Comparison of ENCODE assay signal across 8 cellular contexts in genomic region chr17:74361613-74362391, GRCh38. TPM values are rescaled to one million over a fixed set of nuclear protein-coding genes. Genes with fewer than 3 reads are reported as not detected.
DNase-seq lines count a peak whose midpoint lies in the region; ATAC-seq, FAIRE-seq and TF ChIP-seq lines count a peak whose summit lies in the region.

A gene with protein sequence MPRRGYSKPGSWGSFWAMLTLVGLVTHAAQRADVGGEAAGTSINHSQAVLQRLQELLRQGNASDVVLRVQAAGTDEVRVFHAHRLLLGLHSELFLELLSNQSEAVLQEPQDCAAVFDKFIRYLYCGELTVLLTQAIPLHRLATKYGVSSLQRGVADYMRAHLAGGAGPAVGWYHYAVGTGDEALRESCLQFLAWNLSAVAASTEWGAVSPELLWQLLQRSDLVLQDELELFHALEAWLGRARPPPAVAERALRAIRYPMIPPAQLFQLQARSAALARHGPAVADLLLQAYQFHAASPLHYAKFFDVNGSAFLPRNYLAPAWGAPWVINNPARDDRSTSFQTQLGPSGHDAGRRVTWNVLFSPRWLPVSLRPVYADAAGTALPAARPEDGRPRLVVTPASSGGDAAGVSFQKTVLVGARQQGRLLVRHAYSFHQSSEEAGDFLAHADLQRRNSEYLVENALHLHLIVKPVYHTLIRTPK (minus strand): TSS chr17:74361868. CDS start chr17:74361819, 49 bp downstream.

- in situ Hi-C loops in K562 (cut with MboI), result no loop called here

- ATAC-seq in K562, result peak; percentile 99
- ATAC-seq in HG02610 (IDR thresholded peaks at IDR 0.05; ENCODE audit: unreplicated experiment), result no peak
- no peak for ATAC-seq in GM21360 (IDR thresholded peaks at IDR 0.05; ENCODE audit: unreplicated experiment)

- H3K9me1 ChIP-seq in K562 (ENCODE audit: control insufficient read depth, insufficient read depth, low read length), result no peaks in the 10 kb centered on the region

- BruUV-seq in OCI-LY7 (replicated peaks; lab: Mats Ljungman, UMichigan) (no TSS peak), K562 (replicated peaks; lab: Mats Ljungman, UMichigan) (no TSS peak)

- TF ChIP-seq EP300 in K562 (IDR thresholded peaks at IDR 0.05; ENCODE audit: low read length), result no peak

- no peaks in the 10 kb centered on the region for H4K20me1 ChIP-seq in OCI-LY7 (ENCODE audit: insufficient read depth, low read length)
- H4K20me1 ChIP-seq in K562 (replicated peaks; ENCODE audit: control insufficient read depth, insufficient read depth, low read length), result peaks cover 10% of the 10 kb centered on the region; the same call in 1 of the 2 replicates

- TF ChIP-seq CTCF in 22Rv1 (IDR thresholded peaks at IDR 0.05) (peak; percentile 84), GM12875 (IDR thresholded peaks at IDR 0.05; ENCODE audit: borderline replicate concordance, insufficient read depth, low read depth, low read length) (peak; percentile 73), OCI-LY7 (conservative IDR thresholded peaks at IDR 0.05; ENCODE audit: low read length) (peak; percentile 71), K562 (IDR thresholded peaks at IDR 0.05 in 2 of 3, conservative IDR thresholded peaks at IDR 0.05 in 1 of 3; ENCODE audit: insufficient read depth in 2 of 3, low read depth in 1 of 3, low read length in 3 of 3) (peak; percentile 79 to 88 (median 86))

- H2AFZ ChIP-seq in OCI-LY7 (ENCODE audit: low read length) (no peak within 1 kb of the TSS), K562 (ENCODE audit: low read depth, low read length) (no peak within 1 kb of the TSS)

- H3K9me3 ChIP-seq in OCI-LY7 (ENCODE audit: low read length), result no peaks in the 10 kb centered on the region
- H3K9me3 ChIP-seq in K562 (replicated peaks; ENCODE audit: control insufficient read depth, insufficient read depth, low read depth, low read length), result no peaks in the 10 kb centered on the region

- WGBS in K562 (ENCODE audit: insufficient coverage, low coverage, missing lambda C conversion rate), result 5% methylated on average over 20 of the region's 23 CpGs

- H3K4me3 ChIP-seq in GM12875 (ENCODE audit: low read depth, low read length) (no peak within 1 kb of the TSS), OCI-LY7 (ENCODE audit: low read depth, low read length, poor library complexity, severe bottlenecking) (no peak within 1 kb of the TSS), K562 (no peak within 1 kb of the TSS)

- CTCF ChIA-PET in OCI-LY7 (lab: Charles Lee; ENCODE audit: unreplicated experiment), result no interaction called here
- CTCF ChIA-PET in K562 (lab: Yijun Ruan, JAX; ENCODE audit: low intra/inter-chr PET ratio), result interaction anchor here (1.0 to 1.6 kb wide), 5 partner anchors 56 to 153 kb away, joined by 4 to 12 read pairs (median 8); no protein-coding TSS in a partner anchor

- H3K27ac ChIP-seq in 22Rv1 (no peak within 1 kb of the TSS), OCI-LY7 (ENCODE audit: low read depth, low read length, poor library complexity, severe bottlenecking) (no peak within 1 kb of the TSS), K562 (ENCODE audit: extremely low read depth, low read depth, low read length) (no peak within 1 kb of the TSS)

- no peak within 1 kb of the TSS; a peak in 1 of 4 replicates for H3K9ac ChIP-seq in K562 (ENCODE audit: insufficient read depth in 1 of 2, low read depth in 2 of 2, low read length in 2 of 2)

- TF ChIP-seq POLR2A in K562 (conservative IDR thresholded peaks at IDR 0.05), result no peak

- TF ChIP-seq RAD21 in K562 (CRISPR knock-in tag; conservative IDR thresholded peaks at IDR 0.05 in 1 of 2, IDR thresholded peaks at IDR 0.05 in 1 of 2), result peak; percentile 85 to 91

- no peak for DNase-seq in OCI-LY7 (ENCODE audit: low spot score)
- DNase-seq in K562 (ENCODE audit: extremely low read depth in 1 of 4, low spot score in 3 of 4), result peak; percentile 67 to 83 (median 82)
- peak; percentile 42 for DNase-seq in iris pigment epithelial cell (ENCODE audit: low read depth)
- peak; percentile 22 for DNase-seq in stimulated activated CD8-positive, alpha-beta memory T cell treated with anti-CD3 and anti-CD28 coated beads, Interleukin-4, amount 100 ng/mL, for 24 hours (ENCODE audit: low read depth)

- no peak for FAIRE-seq in K562 (lab: Jason Lieb, UNC)

- no peaks in the 10 kb centered on the region for H3K36me3 ChIP-seq in OCI-LY7 (ENCODE audit: insufficient read depth, low read length)
- no peaks in the 10 kb centered on the region for H3K36me3 ChIP-seq in K562 (ENCODE audit: control insufficient read depth, insufficient read depth, low read length)

- POLR2A ChIA-PET in OCI-LY7 (lab: Charles Lee) (no interaction called here), K562 (lab: Yijun Ruan, JAX) (interaction anchor here (0.6 to 1.5 kb wide), 5 partner anchors 12 to 340 kb away, joined by 3 read pairs; no protein-coding TSS in a partner anchor)

- H3K27me3 ChIP-seq in K562 (ENCODE audit: control insufficient read depth in 2 of 2, insufficient read depth in 2 of 2, low read length in 2 of 2), result peaks cover 14 to 58% of the 10 kb centered on the region in 2 experiments; a peak in 3 of 5 replicates

- no peak within 1 kb of the TSS for H3K4me2 ChIP-seq in OCI-LY7 (ENCODE audit: low read length)
- no peak within 1 kb of the TSS for H3K4me2 ChIP-seq in K562 (ENCODE audit: insufficient read depth, low read length)

- no peaks in the 10 kb centered on the region for H3K79me2 ChIP-seq in OCI-LY7 (ENCODE audit: insufficient read depth, low read depth, low read length)
- H3K79me2 ChIP-seq in K562 (ENCODE audit: control insufficient read depth, insufficient read depth, low read length), result no peaks in the 10 kb centered on the region

- no peaks in the 10 kb centered on the region for H3K4me1 ChIP-seq in OCI-LY7 (ENCODE audit: insufficient read depth, low read length, poor library complexity, severe bottlenecking)
- H3K4me1 ChIP-seq in K562 (replicated peaks in 1 of 2; ENCODE audit: control insufficient read depth in 2 of 2, insufficient read depth in 2 of 2, low read length in 2 of 2), result peaks cover 0 to 28% of the 10 kb centered on the region in 2 experiments; a peak in 2 of 5 replicates

- intact Hi-C loops in OCI-LY7 (cut with micrococcal nuclease; ENCODE audit: unreplicated experiment), result no loop called here
- intact Hi-C loops in K562 (cut with micrococcal nuclease), result loop anchor here (1.0 to 5.0 kb wide), 2 partner anchors 61 to 150 kb away; partner anchors contain the start of gene TTYH2

- no peaks in the 10 kb centered on the region for H3K9me2 ChIP-seq in OCI-LY7 (ENCODE audit: insufficient read depth, low read length)

TF ChIP-seq in K562, 482 proteins besides CTCF, POLR2A, EP300 and RAD21 (continues in another document):
- TF ChIP-seq CREBBP (IDR thresholded peaks at IDR 0.05; ENCODE audit: low read depth, low read length), result no peak
- TF ChIP-seq, protein P1, sequence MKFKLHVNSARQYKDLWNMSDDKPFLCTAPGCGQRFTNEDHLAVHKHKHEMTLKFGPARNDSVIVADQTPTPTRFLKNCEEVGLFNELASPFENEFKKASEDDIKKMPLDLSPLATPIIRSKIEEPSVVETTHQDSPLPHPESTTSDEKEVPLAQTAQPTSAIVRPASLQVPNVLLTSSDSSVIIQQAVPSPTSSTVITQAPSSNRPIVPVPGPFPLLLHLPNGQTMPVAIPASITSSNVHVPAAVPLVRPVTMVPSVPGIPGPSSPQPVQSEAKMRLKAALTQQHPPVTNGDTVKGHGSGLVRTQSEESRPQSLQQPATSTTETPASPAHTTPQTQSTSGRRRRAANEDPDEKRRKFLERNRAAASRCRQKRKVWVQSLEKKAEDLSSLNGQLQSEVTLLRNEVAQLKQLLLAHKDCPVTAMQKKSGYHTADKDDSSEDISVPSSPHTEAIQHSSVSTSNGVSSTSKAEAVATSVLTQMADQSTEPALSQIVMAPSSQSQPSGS (CRISPR knock-in tag; IDR thresholded peaks at IDR 0.05), result no peak
- no peak for TF ChIP-seq PPARD (CRISPR knock-in tag; IDR thresholded peaks at IDR 0.05)
- no peak for TF ChIP-seq NBN (IDR thresholded peaks at IDR 0.05; ENCODE audit: low read depth)
- no peak for TF ChIP-seq ZNF780A (CRISPR knock-in tag; IDR thresholded peaks at IDR 0.05)
- no peak for TF ChIP-seq HMG20B (CRISPR knock-in tag; IDR thresholded peaks at IDR 0.05)
- no peak for TF ChIP-seq ZKSCAN8 (CRISPR knock-in tag; IDR thresholded peaks at IDR 0.05)
- TF ChIP-seq TFAP4 (CRISPR knock-in tag; IDR thresholded peaks at IDR 0.05; ENCODE audit: borderline replicate concordance), result peak; percentile 20; the same call in 1 of the 2 replicates
- no peak for TF ChIP-seq SNRNP70 (optimal IDR thresholded peaks at IDR 0.05; ENCODE audit: low read depth, low read length)
- TF ChIP-seq NRF1 (conservative IDR thresholded peaks at IDR 0.05 in 1 of 2, IDR thresholded peaks at IDR 0.05 in 1 of 2), result no peak

RNA-seq across cellular contexts. Expression of the gene that starts here (rescaled TPM):
- not detected in 2 replicates for total RNA-seq in OCI-LY7 (2014; rRNA removed; shearing (Covaris generic))
- total RNA-seq in OCI-LY7 (2022), result not detected in 2 replicates
- not detected in 2 replicates for total RNA-seq in K562 (2011; cell fraction: chromatin; rRNA removed; ENCODE audit: low replicate concordance)
- total RNA-seq in K562 (2011; cell fraction: nucleolus; rRNA removed), result not detected in 2 replicates
- total RNA-seq in K562 (2011; cell fraction: nucleoplasm; rRNA removed), result not detected in 2 replicates
- total RNA-seq in K562 (2014; rRNA removed), result not detected in 2 replicates
- not detected in 2 replicates for total RNA-seq in K562 (2014; rRNA removed; fragmentation: Illumina TruSeq; extraction: Trizol)
- total RNA-seq in K562 (2015; rRNA removed; fragmentation: Illumina TruSeq; extraction: Trizol), result not detected in 2 replicates
- total RNA-seq in K562 (2021), result not detected in 2 replicates
- not detected in 2 replicates for polyA plus RNA-seq in K562 (2011; rRNA removed)
- polyA plus RNA-seq in K562 (2011; cell fraction: cytosol; rRNA removed), result not detected in 2 replicates
- polyA plus RNA-seq in K562 (2011; cell fraction: nucleus; rRNA removed), result not detected in 2 replicates
- polyA plus RNA-seq in K562 (2012), result not detected in 2 replicates
- polyA plus RNA-seq in K562 (2014; fragmentation: Illumina TruSeq; extraction: Trizol), result not detected in 2 replicates
- not detected for polyA plus RNA-seq in K562 (2014; fragmentation: Nextera tagmentation; extraction: Ambion mirVana)
- not detected in 2 replicates for polyA plus RNA-seq in K562 (2014; rRNA removed)
- polyA minus RNA-seq in K562 (2011; rRNA and poly(A)+ RNA removed), result not detected in 2 replicates
- polyA minus RNA-seq in K562 (2011; cell fraction: cytosol; rRNA and poly(A)+ RNA removed), result not detected in 2 replicates
- not detected in 2 replicates for polyA minus RNA-seq in K562 (2011; cell fraction: nucleus; rRNA and poly(A)+ RNA removed)

Comparison
In these comparisons a context has a peak if more than half of its experiments do, and no peak if none do; other contexts are left out.
1. Peak in DNase-seq and ATAC-seq in K562; RNA of the gene not detected or under 1 TPM.